Comparison of ENCODE assay signal across 18 cellular contexts in the genomic region with DNA sequence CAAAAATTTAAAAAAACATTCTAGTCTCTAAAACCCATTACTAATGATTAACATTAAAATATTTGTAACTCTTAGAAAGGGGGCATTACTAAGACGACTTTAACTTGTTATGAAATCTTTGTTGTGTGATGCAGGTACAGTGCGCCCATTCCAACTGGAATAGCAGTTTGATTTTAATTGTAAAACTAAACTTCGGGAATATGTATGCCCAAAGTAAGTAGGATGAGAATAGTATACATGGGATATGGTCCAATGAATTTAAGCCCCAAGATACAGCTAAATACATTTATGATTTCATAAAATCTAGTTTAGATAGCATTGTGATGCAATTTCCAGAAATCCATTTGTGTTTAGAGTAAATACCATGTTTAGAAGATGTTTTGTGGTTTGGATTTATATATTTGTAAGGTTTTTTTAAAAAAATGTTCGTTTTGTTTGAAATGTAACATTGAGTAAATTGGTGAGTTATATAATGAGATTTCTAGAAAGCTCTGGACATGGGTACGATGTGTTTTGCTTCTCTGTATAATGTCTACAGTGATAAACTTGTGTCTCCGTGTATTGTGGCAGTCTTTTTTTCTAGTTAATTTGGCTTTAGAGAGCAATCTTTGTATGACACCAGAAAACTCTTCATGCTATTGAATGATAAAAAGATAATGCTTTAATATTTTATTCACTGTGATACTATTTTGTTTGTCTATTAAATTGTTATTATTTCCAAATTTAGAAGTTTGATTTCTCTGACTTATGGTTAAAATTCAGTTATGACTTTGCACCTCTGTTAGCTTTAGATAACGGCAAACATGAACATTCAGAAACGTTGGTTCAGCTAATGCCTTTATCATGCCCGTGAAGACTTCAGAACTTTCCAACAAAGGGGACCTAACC. TPM values are rescaled to one million over a fixed set of nuclear protein-coding genes. Genes with fewer than 3 reads are reported as not detected.
"Had no signal": no experiment of that assay in that cellular context is flagged by ENCODE, and none has a peak within 500 bp of the region (broad histone marks: within the 10 kb centered on the region; RNA-seq: fewer than 3 reads in every experiment).

No MANE protein-coding gene starts in this region.

- H3K4me1 ChIP-seq: colonic mucosa, esophagus squamous epithelium, lower lobe of right lung, prostate gland, sigmoid colon, stomach, thyroid gland had no signal

- H3K4me3 ChIP-seq: colonic mucosa, esophagus squamous epithelium, lower lobe of right lung, prostate gland, sigmoid colon, stomach, thyroid gland had no signal

- H3K36me3 ChIP-seq: colonic mucosa, esophagus squamous epithelium, lower lobe of right lung, prostate gland, sigmoid colon, stomach, thyroid gland had no signal

- FAIRE-seq: endothelial cell of umbilical vein had no signal

- H3K27me3 ChIP-seq: colonic mucosa, sigmoid colon, thyroid gland had no signal

- H3K9me3 ChIP-seq: colonic mucosa, esophagus squamous epithelium, lower lobe of right lung, prostate gland, sigmoid colon, stomach, thyroid gland had no signal

- DNase-seq: colonic mucosa; effector memory CD4-positive, alpha-beta T cell; esophagus squamous epithelium; left ventricle myocardium superior; lower lobe of right lung; naive thymus-derived CD8-positive, alpha-beta T cell; nephron progenitor cell; nucleus accumbens; right cardiac atrium; sigmoid colon; stimulated activated CD4-positive, alpha-beta T cell treated with anti-CD3 and anti-CD28 coated beads, Interleukin-2, amount 100 ng/mL, for 24 hours; stimulated activated CD4-positive, alpha-beta T cell treated with anti-CD3 and anti-CD28 coated beads, Interleukin-4, amount 100 ng/mL, for 24 hours; stimulated activated naive CD4-positive, alpha-beta T cell treated with Interleukin-2 at 50 U/mL for 16 hours; stomach; thyroid gland; trophoblast cell had no signal

- H3K27ac ChIP-seq: colonic mucosa, esophagus squamous epithelium, lower lobe of right lung, prostate gland, sigmoid colon, stomach, thyroid gland had no signal

RNA-seq across cellular contexts. Expression of gene RNF182, which starts 54.8 kb away (rescaled TPM):
- total RNA-seq: colonic mucosa; naive thymus-derived CD8-positive, alpha-beta T cell had no signal
- polyA plus RNA-seq: naive thymus-derived CD8-positive, alpha-beta T cell had no signal
